Comparison of ENCODE assay signal across 23 cellular contexts in genomic region chr3:34155108-34155507, GRCh38.
A peak's percentile ranks its signal among the peaks of the same experiment; 100 is the strongest.
DNase-seq lines count a peak whose midpoint lies in the region; ATAC-seq and TF ChIP-seq lines count a peak whose summit lies in the region.
"Had no signal": no experiment of that assay in that cellular context is flagged by ENCODE, and none has a peak within 500 bp of the region (broad histone marks: within the 10 kb centered on the region; RNA-seq: fewer than 3 reads in every experiment).

No MANE protein-coding gene starts in this region.

- H3K27ac Mint-ChIP-seq in GM23338 (no peak overlapping the region), endothelial cell (ENCODE audit: unreplicated experiment) (no peak overlapping the region)
- H3K27ac Mint-ChIP-seq: T-helper 2 cell treated with Interferon-gamma antibody and Interleukin-4, amounts not matched to agents 5 μg/mL and 100 μg/mL, for 36 hours had no signal

- ATAC-seq in GM18907 (IDR thresholded peaks at IDR 0.05; ENCODE audit: unreplicated experiment), result peak; percentile 17
- ATAC-seq in GM23338, result no peak
- peak; percentile 14 for ATAC-seq in HG03520 (IDR thresholded peaks at IDR 0.05; ENCODE audit: unreplicated experiment)
- no peak for ATAC-seq in aorta (ENCODE audit: low FRiP score)

- H3K36me3 ChIP-seq in GM23338 (ENCODE audit: insufficient read depth), result no peaks in the 10 kb centered on the region
- peaks cover 0 to 2% of the 10 kb centered on the region in 2 donors for H3K36me3 ChIP-seq in aorta (ENCODE audit: control insufficient read depth in 1 of 2, insufficient read depth in 2 of 2, low read length in 1 of 2)
- H3K36me3 ChIP-seq: adrenal gland, BLaER1, breast epithelium, prostate gland, WERI-Rb-1 had no signal

- TF ChIP-seq CTCF in GM23338 (conservative IDR thresholded peaks at IDR 0.05; ENCODE audit: low read depth in 2 of 2), result no peak
- no peak for TF ChIP-seq CTCF in choroid plexus epithelial cell (conservative IDR thresholded peaks at IDR 0.05; ENCODE audit: low read depth, low read length)
- TF ChIP-seq CTCF in endothelial cell (IDR thresholded peaks at IDR 0.05; ENCODE audit: unreplicated experiment), result no peak

- no peaks in the 10 kb centered on the region for H3K36me3 Mint-ChIP-seq in GM23338 (ENCODE audit: low read depth)
- no peaks in the 10 kb centered on the region for H3K36me3 Mint-ChIP-seq in endothelial cell (ENCODE audit: low read depth, unreplicated experiment)

- no peak overlapping the region for H3K27ac ChIP-seq in GM23338 (ENCODE audit: low read depth)
- H3K27ac ChIP-seq in aorta (ENCODE audit: low read depth in 1 of 2, low read length in 2 of 2), result no peak overlapping the region
- H3K27ac ChIP-seq: adrenal gland, BLaER1, breast epithelium, prostate gland, WERI-Rb-1 had no signal

- intact Hi-C loops in aorta (cut with DNase I), result no loop called here

- H3K4me3 ChIP-seq in GM23338 (no peak overlapping the region), choroid plexus epithelial cell (ENCODE audit: low read depth, low read length) (no peak overlapping the region), aorta (ENCODE audit: low read length in 2 of 2) (no peak overlapping the region)
- H3K4me3 ChIP-seq: adrenal gland, BLaER1, breast epithelium, prostate gland had no signal

- H3K4me2 ChIP-seq in GM23338, result no peak overlapping the region
- H3K4me2 ChIP-seq: BLaER1, SK-N-SH had no signal

- no peak for DNase-seq in GM23338 (ENCODE audit: low spot score)
- DNase-seq in choroid plexus epithelial cell (ENCODE audit: low read depth), result peak; percentile 17
- no peak for DNase-seq in NCI-H2196 treated with DMSO at 0.1 percent for 48 hours (lab: John Stamatoyannopoulos, UW; ENCODE audit: unreplicated experiment)
- DNase-seq in aorta, result no peak
- no peak for DNase-seq in endothelial cell (ENCODE audit: low spot score)
- DNase-seq in NCI-H524 (lab: John Stamatoyannopoulos, UW), result no peak
- DNase-seq: activated CD4-positive, alpha-beta T cell treated with anti-CD3 and anti-CD28 coated beads, Interleukin-2, amount 50 U/mL, for 48 hours; activated gamma-delta T cell treated with Interleukin-2 at 50 U/mL for 16 hours; adrenal gland; glutamatergic neuron; kidney glomerular epithelial cell; NCI-H1105; NCI-H2081 treated with DMSO at 0.1 percent for 48 hours; NCI-H510A treated with DMSO at 0.1 percent for 48 hours; SK-N-SH; substantia nigra; WERI-Rb-1 had no signal

- H3K9me3 Mint-ChIP-seq in GM23338 (no peaks in the 10 kb centered on the region; the same call in 2 of the 3 replicates), endothelial cell (ENCODE audit: unreplicated experiment) (no peaks in the 10 kb centered on the region)
- H3K9me3 Mint-ChIP-seq: T-helper 2 cell treated with Interferon-gamma antibody and Interleukin-4, amounts not matched to agents 5 μg/mL and 100 μg/mL, for 36 hours had no signal

- no peaks in the 10 kb centered on the region for H3K27me3 ChIP-seq in GM23338 (ENCODE audit: insufficient read depth)
- no peaks in the 10 kb centered on the region for H3K27me3 ChIP-seq in aorta (ENCODE audit: control insufficient read depth in 1 of 2, insufficient read depth in 2 of 2, low read length in 1 of 2)
- H3K27me3 ChIP-seq: adrenal gland, BLaER1, breast epithelium had no signal

- 0% methylated on average over 1 of the region's 1 CpG for WGBS in aorta, 2 donors

- H3K4me1 Mint-ChIP-seq in GM23338 (peaks cover 5% of the 10 kb centered on the region; the same call in 1 of the 3 replicates), endothelial cell (ENCODE audit: unreplicated experiment) (peaks cover 3% of the 10 kb centered on the region)

- no peaks in the 10 kb centered on the region for H3F3A ChIP-seq in GM23338 (replicated peaks; ENCODE audit: low read depth)

- peaks cover 2% of the 10 kb centered on the region for H3K9me3 ChIP-seq in aorta (ENCODE audit: control insufficient read depth, low read length)
- H3K9me3 ChIP-seq: adrenal gland, BLaER1, breast epithelium, prostate gland, SK-N-SH had no signal

- H3K27me3 Mint-ChIP-seq in GM23338 (ENCODE audit: insufficient read depth, low read depth, poor library complexity) (peaks cover 5% of the 10 kb centered on the region), endothelial cell (ENCODE audit: unreplicated experiment) (no peaks in the 10 kb centered on the region)

- no peak overlapping the region for H3K4me3 Mint-ChIP-seq in GM23338
- no peak overlapping the region for H3K4me3 Mint-ChIP-seq in endothelial cell (ENCODE audit: unreplicated experiment)
- H3K4me3 Mint-ChIP-seq: T-helper 2 cell treated with Interferon-gamma antibody and Interleukin-4, amounts not matched to agents 5 μg/mL and 100 μg/mL, for 36 hours had no signal

- no peaks in the 10 kb centered on the region for H3K9me2 ChIP-seq in GM23338 (ENCODE audit: insufficient read depth)
- H3K9me2 ChIP-seq: SK-N-SH had no signal

- H3K4me1 ChIP-seq in GM23338 (ENCODE audit: insufficient read depth) (no peaks in the 10 kb centered on the region), aorta (ENCODE audit: control insufficient read depth in 1 of 2, insufficient read depth in 2 of 2, low read length in 2 of 2) (peaks cover 3 to 4% of the 10 kb centered on the region in 2 donors)
- H3K4me1 ChIP-seq: breast epithelium, prostate gland had no signal

- H4K20me1 ChIP-seq in GM23338 (replicated peaks; ENCODE audit: insufficient read depth), result no peaks in the 10 kb centered on the region
- H4K20me1 ChIP-seq: BLaER1 had no signal

- 0 out of 2 replicates have a peak overlapping the region, but pooled peaks have one; percentile 63 for H2AFZ ChIP-seq in GM23338

- no peaks in the 10 kb centered on the region for H3K79me2 ChIP-seq in GM23338 (replicated peaks; ENCODE audit: insufficient read depth)

TF ChIP-seq in GM23338, 12 proteins besides CTCF, POLR2A, EP300 and RAD21:
- TF ChIP-seq ZNF462 (CRISPR knock-in tag; IDR thresholded peaks at IDR 0.05) (no peak), EZH2 (IDR thresholded peaks at IDR 0.05; ENCODE audit: low read depth, unreplicated experiment) (no peak), POLR2AphosphoS5 (IDR thresholded peaks at IDR 0.05; ENCODE audit: low read depth) (no peak)

Comparison
In these comparisons a context has a peak if more than half of its experiments do, and no peak if none do; other contexts are left out.
1. ATAC-seq: peak in GM18907 (single experiment) and HG03520 (single experiment); none in GM23338 (single experiment) and aorta (single experiment).